Comparison of ENCODE assay signal across 1 cellular context in genomic region chr10:72319416-72320254, GRCh38.
TF ChIP-seq lines count a peak whose summit lies in the region.

No MANE protein-coding gene starts in this region.

TF ChIP-seq in HEK293, 187 proteins besides CTCF, POLR2A, EP300 and RAD21 (continued from another document):
- no peak for TF ChIP-seq ZNF394 (tag by site-specific recombination; IDR thresholded peaks at IDR 0.05; ENCODE audit: borderline replicate concordance)
- no peak; the same call in 1 of the 2 replicates for TF ChIP-seq ZNF24 (tag by site-specific recombination; IDR thresholded peaks at IDR 0.05)
- no peak for TF ChIP-seq ZNF433 (tag by site-specific recombination; IDR thresholded peaks at IDR 0.05; ENCODE audit: low read depth)
- TF ChIP-seq ZNF776 (tag by site-specific recombination; IDR thresholded peaks at IDR 0.05; ENCODE audit: borderline replicate concordance) = no peak
- no peak for TF ChIP-seq ZSCAN23 (tag by site-specific recombination; IDR thresholded peaks at IDR 0.05)
- TF ChIP-seq, protein P1, sequence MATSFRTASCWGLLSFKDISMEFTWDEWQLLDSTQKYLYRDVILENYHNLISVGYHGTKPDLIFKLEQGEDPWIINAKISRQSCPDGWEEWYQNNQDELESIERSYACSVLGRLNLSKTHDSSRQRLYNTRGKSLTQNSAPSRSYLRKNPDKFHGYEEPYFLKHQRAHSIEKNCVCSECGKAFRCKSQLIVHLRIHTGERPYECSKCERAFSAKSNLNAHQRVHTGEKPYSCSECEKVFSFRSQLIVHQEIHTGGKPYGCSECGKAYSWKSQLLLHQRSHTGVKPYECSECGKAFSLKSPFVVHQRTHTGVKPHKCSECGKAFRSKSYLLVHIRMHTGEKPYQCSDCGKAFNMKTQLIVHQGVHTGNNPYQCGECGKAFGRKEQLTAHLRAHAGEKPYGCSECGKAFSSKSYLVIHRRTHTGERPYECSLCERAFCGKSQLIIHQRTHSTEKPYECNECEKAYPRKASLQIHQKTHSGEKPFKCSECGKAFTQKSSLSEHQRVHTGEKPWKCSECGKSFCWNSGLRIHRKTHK (tag by site-specific recombination; IDR thresholded peaks at IDR 0.05) = no peak
- peak; percentile 58; the same call in 1 of the 2 replicates for TF ChIP-seq ZIC2 (tag by site-specific recombination; IDR thresholded peaks at IDR 0.05)
- TF ChIP-seq ZNF76 (tag by site-specific recombination; IDR thresholded peaks at IDR 0.05; ENCODE audit: borderline replicate concordance, low read depth) = peak; percentile 15; the same call in 1 of the 2 replicates
- no peak for TF ChIP-seq OVOL3 (tag by site-specific recombination; IDR thresholded peaks at IDR 0.05)
- no peak for TF ChIP-seq SETDB1 (IDR thresholded peaks at IDR 0.05; ENCODE audit: insufficient read length, low read length)
- TF ChIP-seq ZBTB17 (tag by site-specific recombination; IDR thresholded peaks at IDR 0.05) = no peak
- TF ChIP-seq INSM2 (tag by site-specific recombination; IDR thresholded peaks at IDR 0.05) = peak; percentile 18; the same call in 1 of the 2 replicates
- TF ChIP-seq ZNF239 (tag by site-specific recombination; IDR thresholded peaks at IDR 0.05) = no peak
- TF ChIP-seq ZNF398 (tag by site-specific recombination; IDR thresholded peaks at IDR 0.05) = peak; percentile 27; the same call in 1 of the 2 replicates
- no peak for TF ChIP-seq ZBTB6 (tag by site-specific recombination; IDR thresholded peaks at IDR 0.05)
- TF ChIP-seq BCL11A (tag by site-specific recombination; IDR thresholded peaks at IDR 0.05; ENCODE audit: low read depth) = no peak
- TF ChIP-seq, protein P2, sequence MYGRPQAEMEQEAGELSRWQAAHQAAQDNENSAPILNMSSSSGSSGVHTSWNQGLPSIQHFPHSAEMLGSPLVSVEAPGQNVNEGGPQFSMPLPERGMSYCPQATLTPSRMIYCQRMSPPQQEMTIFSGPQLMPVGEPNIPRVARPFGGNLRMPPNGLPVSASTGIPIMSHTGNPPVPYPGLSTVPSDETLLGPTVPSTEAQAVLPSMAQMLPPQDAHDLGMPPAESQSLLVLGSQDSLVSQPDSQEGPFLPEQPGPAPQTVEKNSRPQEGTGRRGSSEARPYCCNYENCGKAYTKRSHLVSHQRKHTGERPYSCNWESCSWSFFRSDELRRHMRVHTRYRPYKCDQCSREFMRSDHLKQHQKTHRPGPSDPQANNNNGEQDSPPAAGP (tag by site-specific recombination; IDR thresholded peaks at IDR 0.05) = peak; percentile 72
- TF ChIP-seq ZSCAN30 (tag by site-specific recombination; IDR thresholded peaks at IDR 0.05) = peak; percentile 51; the same call in 1 of the 2 replicates
- TF ChIP-seq SP2 (tag by site-specific recombination; IDR thresholded peaks at IDR 0.05) = peak; percentile 36; the same call in 1 of the 2 replicates
- TF ChIP-seq ZNF624 (tag by site-specific recombination; IDR thresholded peaks at IDR 0.05) = no peak
- TF ChIP-seq ZNF266 (tag by site-specific recombination; IDR thresholded peaks at IDR 0.05; ENCODE audit: low read depth) = no peak
- peak; percentile 92 for TF ChIP-seq ZNF561 (tag by site-specific recombination; IDR thresholded peaks at IDR 0.05; ENCODE audit: borderline replicate concordance)
- no peak for TF ChIP-seq YY1 (tag by site-specific recombination; IDR thresholded peaks at IDR 0.05)
- TF ChIP-seq GLI4 (tag by site-specific recombination; IDR thresholded peaks at IDR 0.05) = no peak
- no peak for TF ChIP-seq ZNF791 (tag by site-specific recombination; IDR thresholded peaks at IDR 0.05)
- TF ChIP-seq ZNF274 (IDR thresholded peaks at IDR 0.05; ENCODE audit: low read length) = no peak
- TF ChIP-seq ZNF274 (tag by site-specific recombination; IDR thresholded peaks at IDR 0.05; ENCODE audit: borderline replicate concordance) = no peak
- no peak; the same call in 1 of the 2 replicates for TF ChIP-seq SP3 (tag by site-specific recombination; IDR thresholded peaks at IDR 0.05)
- TF ChIP-seq, protein P3, sequence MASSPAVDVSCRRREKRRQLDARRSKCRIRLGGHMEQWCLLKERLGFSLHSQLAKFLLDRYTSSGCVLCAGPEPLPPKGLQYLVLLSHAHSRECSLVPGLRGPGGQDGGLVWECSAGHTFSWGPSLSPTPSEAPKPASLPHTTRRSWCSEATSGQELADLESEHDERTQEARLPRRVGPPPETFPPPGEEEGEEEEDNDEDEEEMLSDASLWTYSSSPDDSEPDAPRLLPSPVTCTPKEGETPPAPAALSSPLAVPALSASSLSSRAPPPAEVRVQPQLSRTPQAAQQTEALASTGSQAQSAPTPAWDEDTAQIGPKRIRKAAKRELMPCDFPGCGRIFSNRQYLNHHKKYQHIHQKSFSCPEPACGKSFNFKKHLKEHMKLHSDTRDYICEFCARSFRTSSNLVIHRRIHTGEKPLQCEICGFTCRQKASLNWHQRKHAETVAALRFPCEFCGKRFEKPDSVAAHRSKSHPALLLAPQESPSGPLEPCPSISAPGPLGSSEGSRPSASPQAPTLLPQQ (tag by site-specific recombination; IDR thresholded peaks at IDR 0.05) = peak; percentile 67
- no peak for TF ChIP-seq ZNF571 (tag by site-specific recombination; IDR thresholded peaks at IDR 0.05)
- TF ChIP-seq ZNF623 (tag by site-specific recombination; IDR thresholded peaks at IDR 0.05) = no peak
- 0 out of 2 replicates have a peak, but pooled peaks have one; percentile 56 for TF ChIP-seq REPIN1 (tag by site-specific recombination; IDR thresholded peaks at IDR 0.05; ENCODE audit: low read depth)
- TF ChIP-seq ZNF335 (tag by site-specific recombination; conservative IDR thresholded peaks at IDR 0.05) = peak; percentile 30
- TF ChIP-seq ZNF362 (tag by site-specific recombination; IDR thresholded peaks at IDR 0.05) = no peak
- TF ChIP-seq ZNF677 (tag by site-specific recombination; IDR thresholded peaks at IDR 0.05) = no peak
- no peak for TF ChIP-seq ZSCAN16 (tag by site-specific recombination; IDR thresholded peaks at IDR 0.05)
- TF ChIP-seq ZNF23 (tag by site-specific recombination; IDR thresholded peaks at IDR 0.05; ENCODE audit: borderline replicate concordance) = no peak
- TF ChIP-seq ZNF707 (tag by site-specific recombination; IDR thresholded peaks at IDR 0.05) = no peak
- TF ChIP-seq ZNF549 (tag by site-specific recombination; IDR thresholded peaks at IDR 0.05) = no peak
- no peak for TF ChIP-seq RBAK (tag by site-specific recombination; IDR thresholded peaks at IDR 0.05)
- TF ChIP-seq, protein P4, sequence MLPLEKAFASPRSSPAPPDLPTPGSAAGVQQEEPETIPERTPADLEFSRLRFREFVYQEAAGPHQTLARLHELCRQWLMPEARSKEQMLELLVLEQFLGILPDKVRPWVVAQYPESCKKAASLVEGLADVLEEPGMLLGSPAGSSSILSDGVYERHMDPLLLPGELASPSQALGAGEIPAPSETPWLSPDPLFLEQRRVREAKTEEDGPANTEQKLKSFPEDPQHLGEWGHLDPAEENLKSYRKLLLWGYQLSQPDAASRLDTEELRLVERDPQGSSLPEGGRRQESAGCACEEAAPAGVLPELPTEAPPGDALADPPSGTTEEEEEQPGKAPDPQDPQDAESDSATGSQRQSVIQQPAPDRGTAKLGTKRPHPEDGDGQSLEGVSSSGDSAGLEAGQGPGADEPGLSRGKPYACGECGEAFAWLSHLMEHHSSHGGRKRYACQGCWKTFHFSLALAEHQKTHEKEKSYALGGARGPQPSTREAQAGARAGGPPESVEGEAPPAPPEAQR (tag by site-specific recombination; IDR thresholded peaks at IDR 0.05) = no peak
TF ChIP-seq in HEK293: peak in this region for 51.
